Comparison of ENCODE assay signal across 8 cellular contexts in the genomic region with DNA sequence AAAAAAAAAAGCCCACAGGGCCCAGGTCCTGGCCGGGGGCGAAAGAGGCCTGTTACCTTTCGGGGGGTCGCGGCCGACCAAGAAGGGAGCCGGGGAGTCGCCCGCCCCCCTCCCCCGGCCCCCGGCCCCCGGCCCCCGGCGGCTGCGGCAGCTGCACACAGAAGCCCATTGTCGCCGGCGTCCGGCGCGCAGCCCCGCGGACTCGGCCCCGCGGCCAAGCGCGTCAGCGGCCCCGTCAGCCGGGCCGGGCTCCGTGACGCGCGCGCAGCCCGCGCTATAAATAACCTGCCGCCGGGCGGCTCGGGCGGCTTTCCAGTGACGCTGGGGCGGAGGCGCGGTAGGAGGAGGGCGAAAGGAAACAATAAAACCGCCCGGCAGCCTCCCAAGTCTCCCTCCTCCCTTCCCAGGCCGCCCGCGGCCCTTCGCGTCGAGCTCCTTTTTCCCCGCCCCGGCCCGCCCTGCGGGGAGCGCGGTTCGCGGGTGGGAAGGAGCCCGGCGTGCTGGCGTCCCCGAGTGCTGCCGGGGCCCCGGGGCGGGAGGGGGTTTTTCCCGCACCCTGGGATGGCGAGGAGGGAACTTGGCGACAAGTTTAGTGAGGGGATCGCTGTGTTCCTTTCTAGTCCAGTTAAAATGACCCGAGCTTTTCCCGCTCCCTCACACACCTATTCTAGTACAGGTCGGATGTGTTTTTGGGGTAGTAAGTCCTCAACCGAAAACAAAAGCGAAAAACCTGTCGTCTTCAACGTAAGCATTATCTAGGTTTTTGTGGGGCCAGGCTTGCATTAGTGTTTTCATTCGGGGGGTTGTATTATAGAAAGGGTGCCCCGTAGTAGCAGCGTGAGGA. TPM values are rescaled to one million over a fixed set of nuclear protein-coding genes. Genes with fewer than 3 reads are reported as not detected.
A peak's percentile ranks its signal among the peaks of the same experiment; 100 is the strongest.
DNase-seq lines count a peak whose midpoint lies in the region; ATAC-seq and TF ChIP-seq lines count a peak whose summit lies in the region.

No MANE protein-coding gene starts in this region.

- H3K27me3 Mint-ChIP-seq in CD8-positive, alpha-beta T cell (ENCODE audit: low read depth): no peaks in the 10 kb centered on the region
- H3K27me3 Mint-ChIP-seq in endothelial cell (ENCODE audit: unreplicated experiment): peaks cover 8% of the 10 kb centered on the region

- peaks cover 9% of the 10 kb centered on the region for H3K36me3 Mint-ChIP-seq in CD8-positive, alpha-beta T cell
- H3K36me3 Mint-ChIP-seq in endothelial cell (ENCODE audit: low read depth, unreplicated experiment): no peaks in the 10 kb centered on the region

- intact Hi-C loops in CD8-positive, alpha-beta T cell (cut with DNase I, micrococcal nuclease): loop anchor here (1.0 to 2.0 kb wide), 4 partner anchors 8 to 247 kb away; partner anchors contain the start of gene GPD2 (in 1 of the 2)

- CTCF ChIA-PET in CD8-positive, alpha-beta T cell (lab: Charles Lee): interaction anchor here (0.6 to 2.4 kb wide), 2 partner anchors 8 to 9 kb away, joined by 3 to 8 read pairs; no protein-coding TSS in a partner anchor

- H3K4me1 ChIP-seq in CD8-positive, alpha-beta T cell (ENCODE audit: insufficient read depth, low read length): peaks cover 19% of the 10 kb centered on the region

- no peaks in the 10 kb centered on the region for H3K9me3 Mint-ChIP-seq in CD8-positive, alpha-beta T cell
- no peaks in the 10 kb centered on the region for H3K9me3 Mint-ChIP-seq in endothelial cell (ENCODE audit: unreplicated experiment)

- H3K27ac Mint-ChIP-seq in CD8-positive, alpha-beta T cell: peak overlapping the region; percentile 98
- peak overlapping the region; percentile 89 for H3K27ac Mint-ChIP-seq in endothelial cell (ENCODE audit: unreplicated experiment)

- H3K4me3 ChIP-seq in CD8-positive, alpha-beta T cell (ENCODE audit: low read depth, low read length): peak overlapping the region; percentile 69

- DNase-seq in CD8-positive, alpha-beta T cell: peak; percentile 73 to 92 (median 85)
- peak; percentile 91 for DNase-seq in HK-2 (ENCODE audit: unreplicated experiment)
- DNase-seq in NK-92 treated with Interleukin-12 subunit alpha and Interleukin-12 subunit beta, amount 100 ng/mL, for 24 hours (lab: John Stamatoyannopoulos, UW): peak; percentile 85
- peak; percentile 90 for DNase-seq in activated CD8-positive, alpha-beta memory T cell treated with anti-CD3 and anti-CD28 coated beads, Interleukin-2, amount 50 U/mL, for 4 hours
- peak; percentile 91 for DNase-seq in endothelial cell (ENCODE audit: low spot score)
- peak; percentile 95 for DNase-seq in midbrain (lab: John Stamatoyannopoulos, UW)
- peak; percentile 83 for DNase-seq in stimulated activated CD8-positive, alpha-beta memory T cell treated with anti-CD3 and anti-CD28 coated beads, Interleukin-15, amount 100 ng/mL, for 4 hours (ENCODE audit: low read depth in 2 of 2)

- peak; percentile 54 for ATAC-seq in CD8-positive, alpha-beta T cell
- peak; percentile 48 for ATAC-seq in GM19467 (IDR thresholded peaks at IDR 0.05; ENCODE audit: unreplicated experiment)

- H3K9me3 ChIP-seq in CD8-positive, alpha-beta T cell (ENCODE audit: low read length): no peaks in the 10 kb centered on the region

- H3K27me3 ChIP-seq in CD8-positive, alpha-beta T cell (ENCODE audit: insufficient read depth, low read length): no peaks in the 10 kb centered on the region

- H3K36me3 ChIP-seq in CD8-positive, alpha-beta T cell (ENCODE audit: insufficient read depth, low read length): no peaks in the 10 kb centered on the region

- peak overlapping the region; percentile 90 for H3K4me3 Mint-ChIP-seq in CD8-positive, alpha-beta T cell
- H3K4me3 Mint-ChIP-seq in endothelial cell (ENCODE audit: unreplicated experiment): peak overlapping the region; percentile 95

- TF ChIP-seq CTCF in CD8-positive, alpha-beta T cell (IDR thresholded peaks at IDR 0.05): no peak
- TF ChIP-seq CTCF in endothelial cell (IDR thresholded peaks at IDR 0.05; ENCODE audit: unreplicated experiment): no peak

- H3K27ac ChIP-seq in CD8-positive, alpha-beta T cell (ENCODE audit: low read depth, low read length): peak overlapping the region; percentile 99

- H3K4me1 Mint-ChIP-seq in CD8-positive, alpha-beta T cell (ENCODE audit: low read depth): peaks cover 39% of the 10 kb centered on the region
- H3K4me1 Mint-ChIP-seq in endothelial cell (ENCODE audit: unreplicated experiment): peaks cover 4% of the 10 kb centered on the region

- POLR2A ChIA-PET in CD8-positive, alpha-beta T cell (lab: Charles Lee): interaction anchor here (0.6 to 3.6 kb wide), 9 partner anchors 8 to 247 kb away, joined by 3 to 38 read pairs (median 4); partner anchors contain the start of gene NR4A2

RNA-seq across cellular contexts. Expression of gene NR4A2, which starts 10.0 kb away (rescaled TPM):
- total RNA-seq in CD8-positive, alpha-beta T cell: 100 to 1,000 TPM; 777 to 796 TPM
- 3.9 TPM for total RNA-seq in endothelial cell (ENCODE audit: unreplicated experiment)

Comparison
In these comparisons a context has a peak if more than half of its experiments do, and no peak if none do; other contexts are left out.
1. Peak in every context shown above with its lines: DNase-seq, ATAC-seq, H3K4me3 ChIP-seq and H3K27ac ChIP-seq.
2. RNA of gene NR4A2, which starts 10.0 kb away (total RNA-seq): 777 to 796 TPM in CD8-positive, alpha-beta T cell; 3.9 TPM in endothelial cell (single experiment); every median in the first group is over 100 times any median in the second.